In genomic region chr11:94638278-94638901, GRCh38 we compare ENCODE assay signal across 12 cellular contexts.
A peak's percentile ranks its signal among the peaks of the same experiment; 100 is the strongest.
DNase-seq lines count a peak whose midpoint lies in the region; ATAC-seq, FAIRE-seq and TF ChIP-seq lines count a peak whose summit lies in the region.
"Had no signal": no experiment of that assay in that cellular context is flagged by ENCODE, and none has a peak within 500 bp of the region (broad histone marks: within the 10 kb centered on the region; RNA-seq: fewer than 3 reads in every experiment).

No MANE protein-coding gene starts in this region.

- H3K27me3 ChIP-seq in fibroblast of lung (ENCODE audit: control insufficient read depth, insufficient read depth, low read length), result no peaks in the 10 kb centered on the region
- H3K27me3 ChIP-seq: MG63 had no signal

- intact Hi-C loops in sciatic nerve (cut with DNase I), result no loop called here

- H3K9me3 ChIP-seq in fibroblast of lung (ENCODE audit: control insufficient read depth, insufficient read depth, low read depth, low read length), result no peaks in the 10 kb centered on the region
- H3K9me3 ChIP-seq: MG63 had no signal

- peaks cover 3% of the 10 kb centered on the region for H3K4me1 ChIP-seq in fibroblast of lung (ENCODE audit: control insufficient read depth, extremely low read depth, insufficient read depth, low read length)

- H3K4me3 ChIP-seq in fibroblast of lung (replicated peaks in 1 of 4; ENCODE audit: control extremely low read depth in 1 of 4, insufficient read depth in 1 of 4, low read depth in 3 of 4, low read length in 4 of 4), result no peak overlapping the region
- H3K4me3 ChIP-seq: MG63 had no signal

- DNase-seq in CD1c-positive myeloid dendritic cell (ENCODE audit: extremely low spot score) (peak; percentile 2), MV-4-11 (lab: John Stamatoyannopoulos, UW) (peak; percentile 72), fibroblast of lung (ENCODE audit: low read depth in 2 of 2) (peak in 1 of 2 donors; percentile 20), sciatic nerve (ENCODE audit: low spot score) (no peak), GM12891 (ENCODE audit: insufficient read length, low spot score) (no peak), OCI-M2 (lab: John Stamatoyannopoulos, UW; ENCODE audit: unreplicated experiment) (no peak), 8988T (no peak), anterior cingulate cortex (lab: John Stamatoyannopoulos, UW) (no peak)
- DNase-seq: activated CD4-positive, alpha-beta memory T cell treated with anti-CD3 and anti-CD28 coated beads for 36 hours; amniotic stem cell; MG63; stimulated activated CD8-positive, alpha-beta memory T cell treated with anti-CD3 and anti-CD28 coated beads, Interleukin-4, amount 100 ng/mL, for 48 hours had no signal

- peak overlapping the region; percentile 13 for H3K27ac ChIP-seq in fibroblast of lung (ENCODE audit: insufficient read depth, low read length)

- H4K20me1 ChIP-seq in fibroblast of lung (ENCODE audit: control insufficient read depth, extremely low read depth, insufficient read depth, low read length), result no peaks in the 10 kb centered on the region

- TF ChIP-seq POLR2A in GM12891 (IDR thresholded peaks at IDR 0.05; ENCODE audit: low read depth, low read length), result no peak

- H3K4me2 ChIP-seq in fibroblast of lung (ENCODE audit: extremely low read depth, insufficient read depth, low read length), result peak overlapping the region; percentile 83

- TF ChIP-seq CTCF in fibroblast of lung (conservative IDR thresholded peaks at IDR 0.05 in 1 of 2, IDR thresholded peaks at IDR 0.05 in 1 of 2; ENCODE audit: low read depth in 1 of 2, low read length in 2 of 2), result no peak

- FAIRE-seq in GM12891 (lab: Jason Lieb, UNC), result no peak

- no peaks in the 10 kb centered on the region for H3K36me3 ChIP-seq in fibroblast of lung (ENCODE audit: control insufficient read depth, insufficient read depth, low read length)
- H3K36me3 ChIP-seq: MG63 had no signal

- peak overlapping the region; percentile 80 for H2AFZ ChIP-seq in fibroblast of lung (ENCODE audit: low read length)

- ATAC-seq in sciatic nerve, result peak; percentile 55

- H3K79me2 ChIP-seq in fibroblast of lung (ENCODE audit: control insufficient read depth, insufficient read depth, low read length), result no peaks in the 10 kb centered on the region

- no peak overlapping the region for H3K9ac ChIP-seq in fibroblast of lung (ENCODE audit: insufficient read depth, low read length)

TF ChIP-seq in GM12891, 5 proteins besides CTCF, POLR2A, EP300 and RAD21:
- TF ChIP-seq TAF1 (IDR thresholded peaks at IDR 0.05; ENCODE audit: low read depth, low read length) (no peak), PAX5 (IDR thresholded peaks at IDR 0.05; ENCODE audit: insufficient read depth, low read length, severe bottlenecking) (no peak)

Comparison
In these comparisons a context has a peak if more than half of its experiments do, and no peak if none do; other contexts are left out.
1. DNase-seq: peak in CD1c-positive myeloid dendritic cell (single experiment) and MV-4-11 (single experiment); none in sciatic nerve (single experiment), GM12891 (single experiment), OCI-M2 (single experiment), 8988T (single experiment) and anterior cingulate cortex (0 of 58).